Comparison of ENCODE assay signal across 18 cellular contexts in the genomic region with DNA sequence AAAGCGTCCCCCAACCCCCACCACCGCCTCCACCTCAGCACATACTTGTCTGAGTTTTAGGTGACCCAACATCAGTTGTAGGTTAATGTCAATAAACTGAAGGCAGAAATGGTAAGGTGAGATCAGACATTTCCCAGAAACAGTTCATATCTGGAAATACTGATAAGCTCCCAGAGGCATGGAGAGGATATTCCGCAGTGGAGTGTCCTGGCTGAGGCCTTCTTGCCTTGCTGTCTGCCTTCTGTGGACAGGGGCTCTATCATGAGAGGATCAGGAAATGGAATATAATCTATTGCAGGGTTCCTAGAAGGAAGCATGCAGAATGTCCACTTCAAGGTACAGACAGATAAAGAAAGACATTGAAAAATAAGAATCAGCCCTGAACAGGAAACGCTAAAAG.
"Had no signal": no experiment of that assay in that cellular context is flagged by ENCODE, and none has a peak within 500 bp of the region (broad histone marks: within the 10 kb centered on the region; RNA-seq: fewer than 3 reads in every experiment).

No MANE protein-coding gene starts in this region.

- H3K4me3 ChIP-seq: SJSA1 had no signal

- DNase-seq: IMR-90, NCI-H1092, NCI-H1105 treated with DMSO at 0.1 percent for 48 hours, NCI-H1417 treated with DMSO at 0.1 percent for 48 hours, NCI-H146, NCI-H1694 treated with DMSO at 0.1 percent for 48 hours, NCI-H1930, NCI-H2081, NCI-H2107, NCI-H2227 treated with DMSO at 0.1 percent for 48 hours, NCI-H524, NCI-H526 treated with DMSO at 0.1 percent for 48 hours, NCI-H748 treated with DMSO at 0.1 percent for 48 hours, Right ventricle myocardium superior, RPMI8226, SIG-M5 had no signal

- ATAC-seq: HepG2 had no signal

- H3K27me3 ChIP-seq: SJSA1 had no signal

- H3K27ac ChIP-seq: SJSA1 had no signal

- H3K36me3 ChIP-seq: SJSA1 had no signal

- H3K4me1 ChIP-seq: SJSA1 had no signal
